In the genomic region with DNA sequence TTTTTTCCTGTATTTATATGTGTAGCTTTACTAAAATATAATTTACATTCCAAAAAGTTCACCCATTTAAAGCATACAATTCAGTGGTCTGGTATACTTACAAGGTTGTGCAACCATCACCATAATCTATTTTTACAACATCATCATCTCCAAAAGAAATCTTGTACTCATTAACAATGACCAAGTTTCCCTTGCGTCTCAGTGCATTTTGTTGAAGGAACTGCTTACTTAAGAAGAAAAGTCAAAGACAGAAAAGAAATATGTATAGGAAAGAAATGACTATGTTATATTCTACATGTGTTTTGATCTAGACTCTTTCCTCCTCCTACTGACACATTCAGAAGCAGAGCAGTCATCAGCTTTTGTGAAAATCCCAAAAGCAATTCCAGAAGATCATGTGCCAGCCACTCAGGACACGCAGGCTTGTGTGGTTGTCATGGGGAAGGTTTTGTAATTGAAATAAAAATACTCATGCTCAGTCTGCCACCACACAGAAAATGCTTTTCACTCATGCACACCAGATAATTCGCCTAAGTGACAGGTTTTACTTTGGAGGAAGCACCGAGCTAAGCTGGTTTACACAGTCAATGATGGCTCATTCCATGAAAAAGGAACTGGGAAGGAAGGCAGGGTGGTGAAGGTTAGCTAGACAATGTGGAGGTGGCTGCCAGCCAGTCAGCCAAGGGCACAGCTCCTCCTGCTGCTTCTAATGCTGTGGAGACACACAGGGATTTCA, we compare ENCODE assay signal across 11 cellular contexts.
DNase-seq lines count a peak whose midpoint lies in the region; ATAC-seq, FAIRE-seq and TF ChIP-seq lines count a peak whose summit lies in the region.
"Had no signal": no experiment of that assay in that cellular context is flagged by ENCODE, and none has a peak within 500 bp of the region (broad histone marks: within the 10 kb centered on the region; RNA-seq: fewer than 3 reads in every experiment).

No MANE protein-coding gene starts in this region.

- H3K27ac ChIP-seq in gastroesophageal sphincter, result peak overlapping the region in 3 of 4 donors; percentile 60 to 69 (median 68)
- H3K27ac ChIP-seq in pancreas, result no peak overlapping the region
- H3K27ac ChIP-seq in spleen, result no peak overlapping the region
- no peak overlapping the region for H3K27ac ChIP-seq in WERI-Rb-1
- H3K27ac ChIP-seq: Peyer's patch had no signal

- no peak for TF ChIP-seq EP300 in gastroesophageal sphincter (IDR thresholded peaks at IDR 0.05)

- FAIRE-seq in pancreas (lab: Jason Lieb, UNC), result no peak

- TF ChIP-seq CTCF in gastroesophageal sphincter (IDR thresholded peaks at IDR 0.05) (no peak), pancreas (IDR thresholded peaks at IDR 0.05) (no peak), spleen (IDR thresholded peaks at IDR 0.05 in 8 of 11, conservative IDR thresholded peaks at IDR 0.05 in 3 of 11) (no peak), WERI-Rb-1 (IDR thresholded peaks at IDR 0.05; ENCODE audit: low read depth, low read length) (no peak)

- DNase-seq in Daoy (ENCODE audit: low read depth) (peak; percentile 27), pancreas (no peak), spleen (no peak), LoVo (ENCODE audit: low spot score) (no peak), WERI-Rb-1 (no peak)
- DNase-seq in activated naive CD4-positive, alpha-beta T cell treated with anti-CD3 and anti-CD28 coated beads, Interleukin-2, amount 50 U/mL, for 16 hours, result no peak
- DNase-seq: activated CD4-positive, CD25-positive, alpha-beta regulatory T cell treated with anti-CD3 and anti-CD28 coated beads, Interleukin-2, amount 50 U/mL, for 72 hours; activated naive CD4-positive, alpha-beta T cell treated with Interleukin-2 at 50 U/mL for 16 hours; Peyer's patch had no signal

- peak; percentile 9; the same call in 2 of the 3 replicates for ATAC-seq in SK-N-SH treated with all-trans-retinoic acid at 6 μM for 48 hours
- peak; percentile 68 for ATAC-seq in gastroesophageal sphincter
- ATAC-seq in pancreas, result peak in 3 of 4 donors; percentile 40 to 64 (median 43)

- H3K4me1 ChIP-seq in gastroesophageal sphincter (peaks cover 0 to 48% (median 28%) of the 10 kb centered on the region in 3 donors), pancreas (no peaks in the 10 kb centered on the region), spleen (peaks cover 0 to 18% (median 9%) of the 10 kb centered on the region in 6 donors)

- H3K36me3 ChIP-seq in gastroesophageal sphincter, result no peaks in the 10 kb centered on the region
- H3K36me3 ChIP-seq in pancreas, result no peaks in the 10 kb centered on the region
- H3K36me3 ChIP-seq in spleen, result peaks cover 0 to 41% (median 0%) of the 10 kb centered on the region in 6 donors
- H3K36me3 ChIP-seq in WERI-Rb-1, result no peaks in the 10 kb centered on the region
- H3K36me3 ChIP-seq: Peyer's patch had no signal

- TF ChIP-seq POLR2A in gastroesophageal sphincter (IDR thresholded peaks at IDR 0.05) (no peak), spleen (IDR thresholded peaks at IDR 0.05) (no peak)

- intact Hi-C loops in pancreas (cut with DNase I), result no loop called here
- intact Hi-C loops in spleen (cut with DNase I; ENCODE audit: low total_unique reads), result no loop called here

- WGBS in gastroesophageal sphincter (ENCODE audit: low coverage in 1 of 2), 2 donors, result 15 to 18% methylated on average over 2 to 4 of the region's 4 CpGs
- WGBS in pancreas, 2 donors, result 47 to 48% methylated on average over 4 of the region's 4 CpGs
- WGBS in spleen, 5 donors, result 54 to 79% (median 61%) methylated on average over 4 of the region's 4 CpGs

- H3K27me3 ChIP-seq in gastroesophageal sphincter (no peaks in the 10 kb centered on the region), pancreas (no peaks in the 10 kb centered on the region), spleen (replicated peaks in 1 of 7) (no peaks in the 10 kb centered on the region), WERI-Rb-1 (ENCODE audit: insufficient read depth, low read depth, severe bottlenecking) (no peaks in the 10 kb centered on the region)
- H3K27me3 ChIP-seq: Peyer's patch had no signal

- no peaks in the 10 kb centered on the region for H3K9me3 ChIP-seq in gastroesophageal sphincter
- no peaks in the 10 kb centered on the region for H3K9me3 ChIP-seq in pancreas
- no peaks in the 10 kb centered on the region for H3K9me3 ChIP-seq in spleen
- H3K9me3 ChIP-seq in WERI-Rb-1 (ENCODE audit: severe bottlenecking), result no peaks in the 10 kb centered on the region
- H3K9me3 ChIP-seq: Peyer's patch had no signal

- H3K4me3 ChIP-seq in gastroesophageal sphincter (no peak overlapping the region), pancreas (no peak overlapping the region), spleen (no peak overlapping the region), WERI-Rb-1 (ENCODE audit: low read depth, low read length) (no peak overlapping the region)
- H3K4me3 ChIP-seq: Peyer's patch had no signal

TF ChIP-seq in SK-N-SH treated with all-trans-retinoic acid at 6 μM for 48 hours, 23 proteins besides CTCF, POLR2A, EP300 and RAD21:
- TF ChIP-seq ISL1 (CRISPR knock-in tag; IDR thresholded peaks at IDR 0.05) (no peak), ESRRG (CRISPR knock-in tag; IDR thresholded peaks at IDR 0.05) (no peak), ZNF565 (CRISPR knock-in tag; conservative IDR thresholded peaks at IDR 0.05; ENCODE audit: low read depth) (no peak), RARB (CRISPR knock-in tag; IDR thresholded peaks at IDR 0.05) (no peak), BACH2 (CRISPR knock-in tag; IDR thresholded peaks at IDR 0.05; ENCODE audit: borderline replicate concordance) (no peak), ZNF8 (CRISPR knock-in tag; IDR thresholded peaks at IDR 0.05) (no peak), PPARA (CRISPR knock-in tag; IDR thresholded peaks at IDR 0.05; ENCODE audit: borderline replicate concordance) (no peak), OSR1 (CRISPR knock-in tag; IDR thresholded peaks at IDR 0.05) (no peak), ZC3H10 (CRISPR knock-in tag; IDR thresholded peaks at IDR 0.05) (no peak), TOX (CRISPR knock-in tag; IDR thresholded peaks at IDR 0.05; ENCODE audit: borderline replicate concordance) (no peak), ZFP30 (CRISPR knock-in tag; IDR thresholded peaks at IDR 0.05) (no peak), SNAI2 (CRISPR knock-in tag; IDR thresholded peaks at IDR 0.05) (no peak), TCF4 (CRISPR knock-in tag; IDR thresholded peaks at IDR 0.05; ENCODE audit: borderline replicate concordance) (no peak), ZNF70 (CRISPR knock-in tag; IDR thresholded peaks at IDR 0.05) (no peak)
- TF ChIP-seq, protein P1, sequence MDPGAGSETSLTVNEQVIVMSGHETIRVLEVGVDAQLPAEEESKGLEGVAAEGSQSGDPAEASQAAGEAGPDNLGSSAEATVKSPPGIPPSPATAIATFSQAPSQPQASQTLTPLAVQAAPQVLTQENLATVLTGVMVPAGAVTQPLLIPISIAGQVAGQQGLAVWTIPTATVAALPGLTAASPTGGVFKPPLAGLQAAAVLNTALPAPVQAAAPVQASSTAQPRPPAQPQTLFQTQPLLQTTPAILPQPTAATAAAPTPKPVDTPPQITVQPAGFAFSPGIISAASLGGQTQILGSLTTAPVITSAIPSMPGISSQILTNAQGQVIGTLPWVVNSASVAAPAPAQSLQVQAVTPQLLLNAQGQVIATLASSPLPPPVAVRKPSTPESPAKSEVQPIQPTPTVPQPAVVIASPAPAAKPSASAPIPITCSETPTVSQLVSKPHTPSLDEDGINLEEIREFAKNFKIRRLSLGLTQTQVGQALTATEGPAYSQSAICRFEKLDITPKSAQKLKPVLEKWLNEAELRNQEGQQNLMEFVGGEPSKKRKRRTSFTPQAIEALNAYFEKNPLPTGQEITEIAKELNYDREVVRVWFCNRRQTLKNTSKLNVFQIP (CRISPR knock-in tag; IDR thresholded peaks at IDR 0.05; ENCODE audit: borderline replicate concordance, low read depth), result no peak
- TF ChIP-seq, protein P2, sequence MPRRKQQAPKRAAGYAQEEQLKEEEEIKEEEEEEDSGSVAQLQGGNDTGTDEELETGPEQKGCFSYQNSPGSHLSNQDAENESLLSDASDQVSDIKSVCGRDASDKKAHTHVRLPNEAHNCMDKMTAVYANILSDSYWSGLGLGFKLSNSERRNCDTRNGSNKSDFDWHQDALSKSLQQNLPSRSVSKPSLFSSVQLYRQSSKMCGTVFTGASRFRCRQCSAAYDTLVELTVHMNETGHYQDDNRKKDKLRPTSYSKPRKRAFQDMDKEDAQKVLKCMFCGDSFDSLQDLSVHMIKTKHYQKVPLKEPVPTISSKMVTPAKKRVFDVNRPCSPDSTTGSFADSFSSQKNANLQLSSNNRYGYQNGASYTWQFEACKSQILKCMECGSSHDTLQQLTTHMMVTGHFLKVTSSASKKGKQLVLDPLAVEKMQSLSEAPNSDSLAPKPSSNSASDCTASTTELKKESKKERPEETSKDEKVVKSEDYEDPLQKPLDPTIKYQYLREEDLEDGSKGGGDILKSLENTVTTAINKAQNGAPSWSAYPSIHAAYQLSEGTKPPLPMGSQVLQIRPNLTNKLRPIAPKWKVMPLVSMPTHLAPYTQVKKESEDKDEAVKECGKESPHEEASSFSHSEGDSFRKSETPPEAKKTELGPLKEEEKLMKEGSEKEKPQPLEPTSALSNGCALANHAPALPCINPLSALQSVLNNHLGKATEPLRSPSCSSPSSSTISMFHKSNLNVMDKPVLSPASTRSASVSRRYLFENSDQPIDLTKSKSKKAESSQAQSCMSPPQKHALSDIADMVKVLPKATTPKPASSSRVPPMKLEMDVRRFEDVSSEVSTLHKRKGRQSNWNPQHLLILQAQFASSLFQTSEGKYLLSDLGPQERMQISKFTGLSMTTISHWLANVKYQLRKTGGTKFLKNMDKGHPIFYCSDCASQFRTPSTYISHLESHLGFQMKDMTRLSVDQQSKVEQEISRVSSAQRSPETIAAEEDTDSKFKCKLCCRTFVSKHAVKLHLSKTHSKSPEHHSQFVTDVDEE (CRISPR knock-in tag; IDR thresholded peaks at IDR 0.05), result no peak
- TF ChIP-seq, protein P3, sequence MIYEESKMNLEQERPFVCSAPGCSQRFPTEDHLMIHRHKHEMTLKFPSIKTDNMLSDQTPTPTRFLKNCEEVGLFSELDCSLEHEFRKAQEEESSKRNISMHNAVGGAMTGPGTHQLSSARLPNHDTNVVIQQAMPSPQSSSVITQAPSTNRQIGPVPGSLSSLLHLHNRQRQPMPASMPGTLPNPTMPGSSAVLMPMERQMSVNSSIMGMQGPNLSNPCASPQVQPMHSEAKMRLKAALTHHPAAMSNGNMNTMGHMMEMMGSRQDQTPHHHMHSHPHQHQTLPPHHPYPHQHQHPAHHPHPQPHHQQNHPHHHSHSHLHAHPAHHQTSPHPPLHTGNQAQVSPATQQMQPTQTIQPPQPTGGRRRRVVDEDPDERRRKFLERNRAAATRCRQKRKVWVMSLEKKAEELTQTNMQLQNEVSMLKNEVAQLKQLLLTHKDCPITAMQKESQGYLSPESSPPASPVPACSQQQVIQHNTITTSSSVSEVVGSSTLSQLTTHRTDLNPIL (CRISPR knock-in tag; IDR thresholded peaks at IDR 0.05; ENCODE audit: low read depth), result no peak

Comparison
In these comparisons a context has a peak if more than half of its experiments do, and no peak if none do; other contexts are left out.
1. ATAC-seq: peak in every context shown above with its lines; median percentile 68 in gastroesophageal sphincter; 43 in pancreas; 9 in SK-N-SH treated with all-trans-retinoic acid at 6 μM for 48 hours.
2. H3K27ac ChIP-seq: peak in gastroesophageal sphincter (3 of 4); none in pancreas (0 of 4), spleen (0 of 8) and WERI-Rb-1 (single experiment).